Comparison of ENCODE assay signal across 1 cellular context in genomic region chr17:27457405-27457730, GRCh38.
TF ChIP-seq lines count a peak whose summit lies in the region.

No MANE protein-coding gene starts in this region.

TF ChIP-seq in SK-N-SH treated with all-trans-retinoic acid at 6 μM for 48 hours, 23 proteins besides CTCF, POLR2A, EP300 and RAD21 (continued from another document):
- TF ChIP-seq BACH2 (CRISPR knock-in tag; IDR thresholded peaks at IDR 0.05; ENCODE audit: borderline replicate concordance) = no peak
- no peak for TF ChIP-seq ZC3H10 (CRISPR knock-in tag; IDR thresholded peaks at IDR 0.05)
- no peak for TF ChIP-seq POU6F1 (CRISPR knock-in tag; IDR thresholded peaks at IDR 0.05; ENCODE audit: borderline replicate concordance, low read depth)
- no peak for TF ChIP-seq CREB5 (CRISPR knock-in tag; IDR thresholded peaks at IDR 0.05; ENCODE audit: low read depth)
- no peak for TF ChIP-seq PATZ1 (CRISPR knock-in tag; IDR thresholded peaks at IDR 0.05; ENCODE audit: borderline replicate concordance)
